17 cellular contexts compared by ENCODE assay signal in the genomic region with DNA sequence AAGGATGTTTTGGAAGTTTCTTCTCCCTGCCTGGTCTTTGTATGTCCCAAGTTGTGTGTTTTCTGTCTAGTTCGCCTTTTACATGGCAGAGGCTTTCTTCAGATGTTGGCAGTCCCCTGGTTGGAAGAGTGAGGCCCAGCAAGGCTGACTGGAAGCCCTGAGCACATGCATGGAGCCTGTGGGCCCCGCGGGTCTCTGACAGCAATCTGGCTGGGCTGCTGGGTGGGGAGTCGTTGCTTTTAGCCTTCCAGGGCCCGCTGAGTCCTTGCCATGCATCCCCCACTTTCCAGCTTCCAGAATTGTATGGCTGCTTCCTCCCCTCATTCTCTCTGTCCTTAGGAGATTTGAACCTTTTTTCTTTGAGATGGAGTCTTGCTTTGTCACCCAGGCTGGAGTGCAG. TPM values are rescaled to one million over a fixed set of nuclear protein-coding genes. Genes with fewer than 3 reads are reported as not detected.
DNase-seq lines count a peak whose midpoint lies in the region; ATAC-seq and TF ChIP-seq lines count a peak whose summit lies in the region.
"Had no signal": no experiment of that assay in that cellular context is flagged by ENCODE, and none has a peak within 500 bp of the region (broad histone marks: within the 10 kb centered on the region; RNA-seq: fewer than 3 reads in every experiment).

No MANE protein-coding gene starts in this region.

- H3K27ac Mint-ChIP-seq in GM23338 = peak overlapping the region; percentile 11; the same call in 1 of the 2 replicates
- H3K27ac Mint-ChIP-seq: HFFc6, IgD-negative memory B cell had no signal

- H3K4me3 ChIP-seq in GM23338 (no peak overlapping the region), RWPE2 (ENCODE audit: severe bottlenecking) (no peak overlapping the region), upper lobe of right lung (no peak overlapping the region)
- H3K4me3 ChIP-seq: A549, HAP-1 had no signal

- no peak overlapping the region for H3K4me3 Mint-ChIP-seq in GM23338
- H3K4me3 Mint-ChIP-seq: CD4-positive, alpha-beta memory T cell; HFFc6; IgD-negative memory B cell had no signal

- H3K4me1 ChIP-seq in GM23338 (ENCODE audit: insufficient read depth) = no peaks in the 10 kb centered on the region
- peaks cover 17% of the 10 kb centered on the region for H3K4me1 ChIP-seq in RWPE2 (ENCODE audit: insufficient read depth, poor library complexity, severe bottlenecking)
- H3K4me1 ChIP-seq in upper lobe of right lung = peaks cover 6% of the 10 kb centered on the region
- H3K4me1 ChIP-seq: BE2C, HAP-1 had no signal

- no peaks in the 10 kb centered on the region for H3K27me3 ChIP-seq in GM23338 (ENCODE audit: insufficient read depth)
- no peaks in the 10 kb centered on the region for H3K27me3 ChIP-seq in RWPE2 (ENCODE audit: insufficient read depth, poor library complexity, severe bottlenecking)
- H3K27me3 ChIP-seq in upper lobe of right lung = no peaks in the 10 kb centered on the region
- H3K27me3 ChIP-seq: BE2C had no signal

- H3K9me2 ChIP-seq in GM23338 (ENCODE audit: insufficient read depth) = no peaks in the 10 kb centered on the region

- H3K4me2 ChIP-seq in GM23338 = no peak overlapping the region
- H3K4me2 ChIP-seq: A549 had no signal

- H3K36me3 ChIP-seq in GM23338 (ENCODE audit: insufficient read depth) (no peaks in the 10 kb centered on the region), RWPE2 (ENCODE audit: low read depth) (no peaks in the 10 kb centered on the region), upper lobe of right lung (no peaks in the 10 kb centered on the region)
- H3K36me3 ChIP-seq: BE2C, HAP-1 had no signal

- TF ChIP-seq CTCF in GM23338 (conservative IDR thresholded peaks at IDR 0.05; ENCODE audit: low read depth in 2 of 2) (no peak), RWPE2 (IDR thresholded peaks at IDR 0.05; ENCODE audit: poor library complexity, severe bottlenecking) (no peak), upper lobe of right lung (IDR thresholded peaks at IDR 0.05) (no peak)

- peaks cover 11% of the 10 kb centered on the region for H3K27me3 Mint-ChIP-seq in GM23338 (ENCODE audit: insufficient read depth, low read depth, poor library complexity)
- H3K27me3 Mint-ChIP-seq: CD4-positive, alpha-beta memory T cell; IgD-negative memory B cell had no signal

- H2AFZ ChIP-seq in GM23338 = no peak overlapping the region

- no peaks in the 10 kb centered on the region for H3K4me1 Mint-ChIP-seq in GM23338

- no peaks in the 10 kb centered on the region for H3K9me3 ChIP-seq in RWPE2 (ENCODE audit: severe bottlenecking)
- H3K9me3 ChIP-seq in upper lobe of right lung = no peaks in the 10 kb centered on the region
- H3K9me3 ChIP-seq: A549, BE2C, HAP-1 had no signal

- intact Hi-C loops in posterior vena cava (cut with DNase I) (no loop called here), upper lobe of right lung (cut with DNase I) (no loop called here)

- H4K20me1 ChIP-seq in GM23338 (replicated peaks; ENCODE audit: insufficient read depth) = no peaks in the 10 kb centered on the region

- no peaks in the 10 kb centered on the region for H3K9me3 Mint-ChIP-seq in GM23338
- H3K9me3 Mint-ChIP-seq: HFFc6 had no signal

- no peaks in the 10 kb centered on the region for H3K79me2 ChIP-seq in GM23338 (replicated peaks; ENCODE audit: insufficient read depth)

- no peak for DNase-seq in GM23338 (ENCODE audit: low spot score)
- peak; percentile 58 for DNase-seq in RWPE2 (ENCODE audit: low spot score)
- peak; percentile 18 for DNase-seq in posterior vena cava (ENCODE audit: low spot score)
- peak; percentile 13 for DNase-seq in upper lobe of right lung
- DNase-seq: BE2C; CD4-positive, alpha-beta memory T cell; DMS153; DMS79 treated with DMSO at 0.1 percent for 48 hours; EL; HFFc6 had no signal

- H3K36me3 Mint-ChIP-seq in GM23338 (ENCODE audit: low read depth) = peaks cover 11% of the 10 kb centered on the region; the same call in 2 of the 3 replicates

- ATAC-seq in GM23338 (no peak), RWPE2 (ENCODE audit: low read depth) (no peak), upper lobe of right lung (no peak), GM21423 (IDR thresholded peaks at IDR 0.05; ENCODE audit: unreplicated experiment) (no peak), HG03196 (IDR thresholded peaks at IDR 0.05; ENCODE audit: unreplicated experiment) (no peak), HG03442 (IDR thresholded peaks at IDR 0.05; ENCODE audit: unreplicated experiment) (no peak)
- ATAC-seq: A549 had no signal

- H3F3A ChIP-seq in GM23338 (replicated peaks; ENCODE audit: low read depth) = 0 out of 2 replicates have a peak, but pooled peaks cover 3% of the 10 kb centered on the region

- no peak overlapping the region for H3K27ac ChIP-seq in GM23338 (ENCODE audit: low read depth)
- no peak overlapping the region for H3K27ac ChIP-seq in RWPE2 (ENCODE audit: poor library complexity, severe bottlenecking)
- H3K27ac ChIP-seq in upper lobe of right lung = no peak overlapping the region
- H3K27ac ChIP-seq: A549, C4-2B had no signal

TF ChIP-seq in GM23338, 12 proteins besides CTCF, POLR2A, EP300 and RAD21 (continues in another document):
- TF ChIP-seq STAT1 (IDR thresholded peaks at IDR 0.05; ENCODE audit: unreplicated experiment) = no peak
- TF ChIP-seq, protein P1, sequence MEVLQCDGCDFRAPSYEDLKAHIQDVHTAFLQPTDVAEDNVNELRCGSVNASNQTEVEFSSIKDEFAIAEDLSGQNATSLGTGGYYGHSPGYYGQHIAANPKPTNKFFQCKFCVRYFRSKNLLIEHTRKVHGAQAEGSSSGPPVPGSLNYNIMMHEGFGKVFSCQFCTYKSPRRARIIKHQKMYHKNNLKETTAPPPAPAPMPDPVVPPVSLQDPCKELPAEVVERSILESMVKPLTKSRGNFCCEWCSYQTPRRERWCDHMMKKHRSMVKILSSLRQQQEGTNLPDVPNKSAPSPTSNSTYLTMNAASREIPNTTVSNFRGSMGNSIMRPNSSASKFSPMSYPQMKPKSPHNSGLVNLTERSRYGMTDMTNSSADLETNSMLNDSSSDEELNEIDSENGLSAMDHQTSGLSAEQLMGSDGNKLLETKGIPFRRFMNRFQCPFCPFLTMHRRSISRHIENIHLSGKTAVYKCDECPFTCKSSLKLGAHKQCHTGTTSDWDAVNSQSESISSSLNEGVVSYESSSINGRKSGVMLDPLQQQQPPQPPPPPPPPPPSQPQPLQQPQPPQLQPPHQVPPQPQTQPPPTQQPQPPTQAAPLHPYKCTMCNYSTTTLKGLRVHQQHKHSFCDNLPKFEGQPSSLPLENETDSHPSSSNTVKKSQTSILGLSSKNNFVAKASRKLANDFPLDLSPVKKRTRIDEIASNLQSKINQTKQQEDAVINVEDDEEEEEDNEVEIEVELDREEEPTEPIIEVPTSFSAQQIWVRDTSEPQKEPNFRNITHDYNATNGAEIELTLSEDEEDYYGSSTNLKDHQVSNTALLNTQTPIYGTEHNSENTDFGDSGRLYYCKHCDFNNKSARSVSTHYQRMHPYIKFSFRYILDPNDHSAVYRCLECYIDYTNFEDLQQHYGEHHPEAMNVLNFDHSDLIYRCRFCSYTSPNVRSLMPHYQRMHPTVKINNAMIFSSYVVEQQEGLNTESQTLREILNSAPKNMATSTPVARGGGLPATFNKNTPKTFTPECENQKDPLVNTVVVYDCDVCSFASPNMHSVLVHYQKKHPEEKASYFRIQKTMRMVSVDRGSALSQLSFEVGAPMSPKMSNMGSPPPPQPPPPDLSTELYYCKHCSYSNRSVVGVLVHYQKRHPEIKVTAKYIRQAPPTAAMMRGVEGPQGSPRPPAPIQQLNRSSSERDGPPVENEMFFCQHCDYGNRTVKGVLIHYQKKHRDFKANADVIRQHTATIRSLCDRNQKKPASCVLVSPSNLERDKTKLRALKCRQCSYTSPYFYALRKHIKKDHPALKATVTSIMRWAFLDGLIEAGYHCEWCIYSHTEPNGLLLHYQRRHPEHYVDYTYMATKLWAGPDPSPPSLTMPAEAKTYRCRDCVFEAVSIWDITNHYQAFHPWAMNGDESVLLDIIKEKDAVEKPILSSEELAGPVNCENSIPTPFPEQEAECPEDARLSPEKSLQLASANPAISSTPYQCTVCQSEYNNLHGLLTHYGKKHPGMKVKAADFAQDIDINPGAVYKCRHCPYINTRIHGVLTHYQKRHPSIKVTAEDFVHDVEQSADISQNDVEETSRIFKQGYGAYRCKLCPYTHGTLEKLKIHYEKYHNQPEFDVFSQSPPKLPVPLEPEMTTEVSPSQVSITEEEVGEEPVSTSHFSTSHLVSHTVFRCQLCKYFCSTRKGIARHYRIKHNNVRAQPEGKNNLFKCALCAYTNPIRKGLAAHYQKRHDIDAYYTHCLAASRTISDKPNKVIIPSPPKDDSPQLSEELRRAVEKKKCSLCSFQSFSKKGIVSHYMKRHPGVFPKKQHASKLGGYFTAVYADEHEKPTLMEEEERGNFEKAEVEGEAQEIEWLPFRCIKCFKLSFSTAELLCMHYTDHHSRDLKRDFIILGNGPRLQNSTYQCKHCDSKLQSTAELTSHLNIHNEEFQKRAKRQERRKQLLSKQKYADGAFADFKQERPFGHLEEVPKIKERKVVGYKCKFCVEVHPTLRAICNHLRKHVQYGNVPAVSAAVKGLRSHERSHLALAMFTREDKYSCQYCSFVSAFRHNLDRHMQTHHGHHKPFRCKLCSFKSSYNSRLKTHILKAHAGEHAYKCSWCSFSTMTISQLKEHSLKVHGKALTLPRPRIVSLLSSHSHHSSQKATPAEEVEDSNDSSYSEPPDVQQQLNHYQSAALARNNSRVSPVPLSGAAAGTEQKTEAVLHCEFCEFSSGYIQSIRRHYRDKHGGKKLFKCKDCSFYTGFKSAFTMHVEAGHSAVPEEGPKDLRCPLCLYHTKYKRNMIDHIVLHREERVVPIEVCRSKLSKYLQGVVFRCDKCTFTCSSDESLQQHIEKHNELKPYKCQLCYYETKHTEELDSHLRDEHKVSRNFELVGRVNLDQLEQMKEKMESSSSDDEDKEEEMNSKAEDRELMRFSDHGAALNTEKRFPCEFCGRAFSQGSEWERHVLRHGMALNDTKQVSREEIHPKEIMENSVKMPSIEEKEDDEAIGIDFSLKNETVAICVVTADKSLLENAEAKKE (CRISPR knock-in tag; IDR thresholded peaks at IDR 0.05) = no peak
- no peak for TF ChIP-seq POLR2AphosphoS5 (IDR thresholded peaks at IDR 0.05; ENCODE audit: low read depth)
- TF ChIP-seq ZNF331 (CRISPR knock-in tag; IDR thresholded peaks at IDR 0.05; ENCODE audit: low read depth) = no peak

RNA-seq across cellular contexts. Expression of a gene that starts 25.3 kb away (rescaled TPM):
- 73.0 and 95.9 TPM in 2 replicates for total RNA-seq in GM23338 (2014; rRNA removed; shearing (Covaris generic))
- 17.3 and 20.4 TPM in 2 replicates for polyA plus RNA-seq in GM23338 (2016; fragmentation: Nextera tagmentation; extraction: Ambion mirVana)
- 10 to 100 TPM; 14.0 TPM for total RNA-seq in posterior vena cava
- 22.4 TPM for total RNA-seq in upper lobe of right lung
